In genomic region chr20:63322923-63323253, GRCh38 we compare ENCODE assay signal across 21 cellular contexts. TPM values are rescaled to one million over a fixed set of nuclear protein-coding genes. Genes with fewer than 3 reads are reported as not detected.
DNase-seq lines count a peak whose midpoint lies in the region; ATAC-seq and TF ChIP-seq lines count a peak whose summit lies in the region.
"Had no signal": no experiment of that assay in that cellular context is flagged by ENCODE, and none has a peak within 500 bp of the region (broad histone marks: within the 10 kb centered on the region; RNA-seq: fewer than 3 reads in every experiment).

No MANE protein-coding gene starts in this region.

- H3K27ac Mint-ChIP-seq in glutamatergic neuron (ENCODE audit: unreplicated experiment) (no peak overlapping the region), progenitor cell of endocrine pancreas (peak overlapping the region; percentile 51)

- H3K4me3 Mint-ChIP-seq in glutamatergic neuron (ENCODE audit: unreplicated experiment), result peak overlapping the region; percentile 22
- H3K4me3 Mint-ChIP-seq in progenitor cell of endocrine pancreas (ENCODE audit: low read depth), result no peak overlapping the region

- H3K36me3 Mint-ChIP-seq in glutamatergic neuron (ENCODE audit: unreplicated experiment) (no peaks in the 10 kb centered on the region), progenitor cell of endocrine pancreas (ENCODE audit: insufficient read depth) (no peaks in the 10 kb centered on the region)

- H3K36me3 ChIP-seq in heart right ventricle (no peaks in the 10 kb centered on the region), suprapubic skin (no peaks in the 10 kb centered on the region)
- H3K36me3 ChIP-seq: BE2C had no signal

- H3K4me1 Mint-ChIP-seq in glutamatergic neuron (ENCODE audit: low read depth, unreplicated experiment), result peaks cover 8% of the 10 kb centered on the region
- no peaks in the 10 kb centered on the region for H3K4me1 Mint-ChIP-seq in progenitor cell of endocrine pancreas (ENCODE audit: low read depth)

- WGBS in heart right ventricle, 2 donors, result 31 to 38% methylated on average over 15 of the region's 15 CpGs
- WGBS in suprapubic skin, result 31% methylated on average over 15 of the region's 15 CpGs

- peaks cover 1% of the 10 kb centered on the region for H3K27me3 Mint-ChIP-seq in glutamatergic neuron (ENCODE audit: unreplicated experiment)
- H3K27me3 Mint-ChIP-seq in progenitor cell of endocrine pancreas, result peaks cover 12% of the 10 kb centered on the region

- H3K4me1 ChIP-seq in heart right ventricle (peaks cover 0 to 10% (median 0%) of the 10 kb centered on the region in 9 donors), suprapubic skin (no peaks in the 10 kb centered on the region)
- H3K4me1 ChIP-seq: BE2C had no signal

- DNase-seq in Right ventricle myocardium inferior (ENCODE audit: missing footprints) (peak; percentile 18), heart right ventricle (no peak), glutamatergic neuron (peak; percentile 9), progenitor cell of endocrine pancreas (ENCODE audit: low spot score, unreplicated experiment) (no peak), suprapubic skin (ENCODE audit: low spot score in 2 of 2) (no peak), NCI-H82 treated with DMSO at 0.1 percent for 48 hours (lab: John Stamatoyannopoulos, UW; ENCODE audit: unreplicated experiment) (no peak)
- DNase-seq: EL; GF-D8; IMR-90; NCI-H1092 treated with DMSO at 0.1 percent for 48 hours; NCI-H2029 treated with DMSO at 0.1 percent for 48 hours; NCI-H226; NCI-H510A treated with DMSO at 0.1 percent for 48 hours; NCI-H748 treated with DMSO at 0.1 percent for 48 hours; NK-92 treated with Interleukin-12 subunit alpha and Interleukin-12 subunit beta, amount 100 ng/mL, for 24 hours had no signal

- intact Hi-C loops in Right ventricle myocardium inferior (cut with DNase I), result no loop called here
- intact Hi-C loops in heart right ventricle (cut with DNase I), result no loop called here

- ATAC-seq in Right ventricle myocardium inferior, result no peak
- no peak for ATAC-seq in heart right ventricle
- ATAC-seq: Panc1 had no signal

- TF ChIP-seq POLR2A in suprapubic skin (IDR thresholded peaks at IDR 0.05), result no peak

- TF ChIP-seq CTCF in heart right ventricle (IDR thresholded peaks at IDR 0.05) (no peak), glutamatergic neuron (IDR thresholded peaks at IDR 0.05; ENCODE audit: partially characterized antibody, unreplicated experiment) (no peak), progenitor cell of endocrine pancreas (IDR thresholded peaks at IDR 0.05; ENCODE audit: unreplicated experiment) (no peak), suprapubic skin (IDR thresholded peaks at IDR 0.05) (no peak)

- H3K27ac ChIP-seq in heart right ventricle, result no peak overlapping the region
- H3K27ac ChIP-seq in angular gyrus (ENCODE audit: low read depth, low read length), result peak overlapping the region; percentile 43
- H3K27ac ChIP-seq in suprapubic skin, result no peak overlapping the region
- H3K27ac ChIP-seq: KMS-11 had no signal

- peaks cover 0 to 31% (median 10%) of the 10 kb centered on the region in 7 donors for H3K27me3 ChIP-seq in heart right ventricle
- H3K27me3 ChIP-seq in suprapubic skin, result peaks cover 66% of the 10 kb centered on the region

- H3K4me3 ChIP-seq in heart right ventricle (no peak overlapping the region), suprapubic skin (no peak overlapping the region)

- H3K9me3 ChIP-seq in heart right ventricle, result peaks cover 0 to 11% (median 0%) of the 10 kb centered on the region in 11 donors
- no peaks in the 10 kb centered on the region for H3K9me3 ChIP-seq in suprapubic skin
- H3K9me3 ChIP-seq: BE2C had no signal

- H3K9me3 Mint-ChIP-seq in glutamatergic neuron (ENCODE audit: unreplicated experiment), result peaks cover 3% of the 10 kb centered on the region
- H3K9me3 Mint-ChIP-seq in progenitor cell of endocrine pancreas (ENCODE audit: low read depth), result no peaks in the 10 kb centered on the region

- no peak for TF ChIP-seq EP300 in suprapubic skin (IDR thresholded peaks at IDR 0.05)

RNA-seq across cellular contexts. Expression of gene COL20A1, which starts 29.9 kb away (rescaled TPM):
- not detected for total RNA-seq in Right ventricle myocardium inferior
- total RNA-seq in heart right ventricle, result under 1 TPM in 2 of 10 donors, not detected in 8; 0.26 to 0.30 TPM
- polyA plus RNA-seq in heart right ventricle, result not detected
- 2.1 TPM for total RNA-seq in glutamatergic neuron (ENCODE audit: unreplicated experiment)
- total RNA-seq in progenitor cell of endocrine pancreas, result 0.24 and 0.47 TPM in 2 replicates
- not detected for total RNA-seq in suprapubic skin
- total RNA-seq: A673, IMR-90 had no signal
- polyA plus RNA-seq: IMR-90 had no signal

RNA-seq across cellular contexts. Expression of gene CHRNA4, which starts 38.3 kb away (rescaled TPM):
- 2.3 TPM for total RNA-seq in Right ventricle myocardium inferior
- total RNA-seq in heart right ventricle, result 1 to 10 TPM in 4 of 10 donors, under 1 TPM in 2, not detected in 4; 0.38 to 1.5 (median 1.1) TPM
- under 1 TPM; 0.06 to 0.22 TPM for polyA plus RNA-seq in heart right ventricle
- 165 TPM for total RNA-seq in glutamatergic neuron (ENCODE audit: unreplicated experiment)
- 0.43 and 0.44 TPM in 2 replicates for total RNA-seq in progenitor cell of endocrine pancreas
- not detected for total RNA-seq in suprapubic skin
- total RNA-seq: H4, IMR-90 had no signal
- polyA plus RNA-seq: IMR-90 had no signal

RNA-seq across cellular contexts. Expression of gene ARFGAP1, which starts 50.3 kb away (rescaled TPM):
- total RNA-seq in Right ventricle myocardium inferior, result 28.8 TPM
- 10 to 100 TPM; 20.4 to 40.4 (median 28.4) TPM for total RNA-seq in heart right ventricle
- polyA plus RNA-seq in heart right ventricle, result 10 to 100 TPM; 46.2 to 72.6 TPM
- 93.6 TPM for total RNA-seq in glutamatergic neuron (ENCODE audit: unreplicated experiment)
- total RNA-seq in progenitor cell of endocrine pancreas, result 119 and 130 TPM in 2 replicates
- total RNA-seq in suprapubic skin, result 10 to 100 TPM; 38.6 to 84.9 (median 43.4) TPM

Comparison
In these comparisons a context has a peak if more than half of its experiments do, and no peak if none do; other contexts are left out.
1. DNase-seq: peak in Right ventricle myocardium inferior (single experiment) and glutamatergic neuron (single experiment); none in heart right ventricle (0 of 2), progenitor cell of endocrine pancreas (single experiment), suprapubic skin (0 of 2) and NCI-H82 treated with DMSO at 0.1 percent for 48 hours (single experiment).
2. RNA of gene CHRNA4, which starts 38.3 kb away (total RNA-seq): 165 TPM in glutamatergic neuron (single experiment); 2.3 TPM in Right ventricle myocardium inferior (single experiment), 0.38 to 1.5 TPM in heart right ventricle, 0.43 to 0.44 TPM in progenitor cell of endocrine pancreas and not detected in suprapubic skin; every median in the first group is over 10 times any median in the second.